10 cellular contexts compared by ENCODE assay signal in the genomic region with DNA sequence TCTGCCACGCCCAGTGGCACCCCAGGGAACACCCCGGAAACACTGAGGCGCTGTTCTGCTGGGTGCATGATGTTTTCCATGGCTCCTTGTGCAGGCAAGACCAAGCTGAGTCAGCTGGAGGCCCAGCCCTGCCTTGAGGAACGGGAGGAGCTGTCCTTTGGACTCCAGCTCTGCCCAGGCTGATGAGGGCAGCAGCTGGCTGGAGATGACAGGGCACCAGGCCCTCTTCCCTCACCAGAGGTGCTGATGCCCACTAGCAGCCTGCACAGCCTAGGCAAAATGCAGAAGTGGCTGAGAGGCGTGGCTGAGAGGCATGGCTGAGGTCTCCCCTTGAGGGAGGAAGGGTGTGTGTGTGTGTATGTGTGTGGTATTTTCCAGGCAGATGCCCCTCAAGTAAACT. TPM values are rescaled to one million over a fixed set of nuclear protein-coding genes. Genes with fewer than 3 reads are reported as not detected.
A peak's percentile ranks its signal among the peaks of the same experiment; 100 is the strongest.
DNase-seq lines count a peak whose midpoint lies in the region; ATAC-seq and TF ChIP-seq lines count a peak whose summit lies in the region.
"Had no signal": no experiment of that assay in that cellular context is flagged by ENCODE, and none has a peak within 500 bp of the region (broad histone marks: within the 10 kb centered on the region; RNA-seq: fewer than 3 reads in every experiment).

No MANE protein-coding gene starts in this region.

- no peak overlapping the region for H2AFZ ChIP-seq in parathyroid adenoma

- no peak for ATAC-seq in HG02840 (IDR thresholded peaks at IDR 0.05; ENCODE audit: low FRiP score, unreplicated experiment)
- ATAC-seq: T-cell had no signal

- H3K36me3 ChIP-seq in parathyroid adenoma (ENCODE audit: control insufficient read depth, insufficient read depth, low read length) = no peaks in the 10 kb centered on the region

- H3K27me3 ChIP-seq in parathyroid adenoma (ENCODE audit: control insufficient read depth, insufficient read depth, low read length) = no peaks in the 10 kb centered on the region

- peaks cover 21% of the 10 kb centered on the region for H3K4me1 ChIP-seq in parathyroid adenoma

- H3K9me3 ChIP-seq in parathyroid adenoma (ENCODE audit: control insufficient read depth, low read length) = no peaks in the 10 kb centered on the region

- H3K27ac ChIP-seq in epithelial cell of prostate = peak overlapping the region; percentile 94
- peak overlapping the region; percentile 2 for H3K27ac ChIP-seq in parathyroid adenoma

- intact Hi-C loops in posterior vena cava (cut with DNase I) = no loop called here

- H3K79me2 ChIP-seq in parathyroid adenoma = no peaks in the 10 kb centered on the region

- no peak overlapping the region for H3K9ac ChIP-seq in parathyroid adenoma

- no peak for TF ChIP-seq CTCF in parathyroid adenoma (IDR thresholded peaks at IDR 0.05)

- H3K4me3 ChIP-seq in parathyroid adenoma (ENCODE audit: low read depth, low read length) = no peak overlapping the region

- H3K4me2 ChIP-seq in parathyroid adenoma (ENCODE audit: low read length) = no peak overlapping the region

- peak; percentile 17 for DNase-seq in GF-D8 (lab: John Stamatoyannopoulos, UW)
- peak; percentile 65 for DNase-seq in NOMO-1 treated with DMSO at 0.1 percent for 48 hours (lab: John Stamatoyannopoulos, UW; ENCODE audit: unreplicated experiment)
- DNase-seq in epithelial cell of prostate (ENCODE audit: low read depth, low spot score) = peak; percentile 51
- no peak for DNase-seq in NCI-H2171 treated with DMSO at 0.1 percent for 48 hours (lab: John Stamatoyannopoulos, UW)
- no peak for DNase-seq in GOT3 (lab: John Stamatoyannopoulos, UW)
- DNase-seq in posterior vena cava (ENCODE audit: low spot score) = no peak
- DNase-seq: activated naive CD4-positive, alpha-beta T cell treated with anti-CD3 and anti-CD28 coated beads for 36 hours had no signal

RNA-seq across cellular contexts. Expression of a gene that starts 2.4 kb away (rescaled TPM):
- total RNA-seq in posterior vena cava = 1 to 10 TPM; 2.3 to 5.5 TPM

RNA-seq across cellular contexts. Expression of a gene that starts 33.1 kb away (rescaled TPM):
- not detected for total RNA-seq in posterior vena cava
- total RNA-seq: activated naive CD4-positive, alpha-beta T cell treated with anti-CD3 and anti-CD28 coated beads for 36 hours; T-cell had no signal

RNA-seq across cellular contexts. Expression of a gene that starts 54.7 kb away (rescaled TPM):
- total RNA-seq in posterior vena cava = 1 to 10 TPM in 1 of 2 donors, under 1 TPM in 1; 0.74 to 1.8 TPM

Comparison
In these comparisons a context has a peak if more than half of its experiments do, and no peak if none do; other contexts are left out.
1. DNase-seq: peak in GF-D8 (single experiment), NOMO-1 treated with DMSO at 0.1 percent for 48 hours (single experiment) and epithelial cell of prostate (single experiment); none in NCI-H2171 treated with DMSO at 0.1 percent for 48 hours (single experiment), GOT3 (single experiment) and posterior vena cava (single experiment).